In genomic region chr7:6256709-6257535, GRCh38 we compare ENCODE assay signal across 9 cellular contexts. TPM values are rescaled to one million over a fixed set of nuclear protein-coding genes. Genes with fewer than 3 reads are reported as not detected.
DNase-seq lines count a peak whose midpoint lies in the region; ATAC-seq, FAIRE-seq and TF ChIP-seq lines count a peak whose summit lies in the region.
"Had no signal": no experiment of that assay in that cellular context is flagged by ENCODE, and none has a peak within 500 bp of the region (broad histone marks: within the 10 kb centered on the region; RNA-seq: fewer than 3 reads in every experiment).

No MANE protein-coding gene starts in this region.

- no peaks in the 10 kb centered on the region for H3K9me3 Mint-ChIP-seq in T-helper 2 cell treated with Interferon-gamma antibody and Interleukin-4, amounts not matched to agents 5 μg/mL and 100 μg/mL, for 36 hours

- H3K36me3 ChIP-seq in subcutaneous abdominal adipose tissue (ENCODE audit: control insufficient read depth in 5 of 5, insufficient read depth in 5 of 5, low read length in 5 of 5): no peaks in the 10 kb centered on the region

- ATAC-seq in A549: peak in 1 of 2 experiments; percentile 40; a peak in 3 of 6 replicates
- peak; percentile 54 for ATAC-seq in GM18519 (IDR thresholded peaks at IDR 0.05; ENCODE audit: low FRiP score, unreplicated experiment)
- ATAC-seq in HG03066 (IDR thresholded peaks at IDR 0.05; ENCODE audit: low read depth, unreplicated experiment): peak; percentile 76
- peak; percentile 83 for ATAC-seq in Right ventricle myocardium superior (ENCODE audit: poor library complexity)

- peaks cover 7% of the 10 kb centered on the region for H3K4me1 Mint-ChIP-seq in T-helper 2 cell treated with Interferon-gamma antibody and Interleukin-4, amounts not matched to agents 5 μg/mL and 100 μg/mL, for 36 hours (ENCODE audit: low read depth)

- H3K4me1 ChIP-seq in A549: peaks cover 61% of the 10 kb centered on the region
- H3K4me1 ChIP-seq in subcutaneous abdominal adipose tissue (ENCODE audit: control insufficient read depth in 5 of 5, insufficient read depth in 5 of 5, low read length in 5 of 5): peaks cover 17 to 79% (median 70%) of the 10 kb centered on the region in 5 donors

- peaks cover 56% of the 10 kb centered on the region for H3K27me3 Mint-ChIP-seq in T-helper 2 cell treated with Interferon-gamma antibody and Interleukin-4, amounts not matched to agents 5 μg/mL and 100 μg/mL, for 36 hours (ENCODE audit: low read depth)

- no peak for TF ChIP-seq RAD21 in A549 (conservative IDR thresholded peaks at IDR 0.05 in 1 of 2, IDR thresholded peaks at IDR 0.05 in 1 of 2)

- no peaks in the 10 kb centered on the region for H3K36me3 Mint-ChIP-seq in T-helper 2 cell treated with Interferon-gamma antibody and Interleukin-4, amounts not matched to agents 5 μg/mL and 100 μg/mL, for 36 hours (ENCODE audit: low read depth)

- no peak for TF ChIP-seq EP300 in A549 (IDR thresholded peaks at IDR 0.05)

- no peak for TF ChIP-seq CTCF in A549 (IDR thresholded peaks at IDR 0.05)

- POLR2A ChIA-PET in A549 (lab: Yijun Ruan, JAX): no interaction called here

- H3K27me3 ChIP-seq in subcutaneous abdominal adipose tissue (ENCODE audit: control insufficient read depth in 5 of 5, insufficient read depth in 4 of 5, low read length in 5 of 5): no peaks in the 10 kb centered on the region

- intact Hi-C loops in Right ventricle myocardium superior (cut with DNase I): no loop called here

- no peak for TF ChIP-seq POLR2A in A549 (IDR thresholded peaks at IDR 0.05; ENCODE audit: low read length)

- 84% methylated on average over 9 of the region's 9 CpGs for WGBS in A549 (ENCODE audit: missing lambda C conversion rate)

- no peak overlapping the region for H3K27ac Mint-ChIP-seq in T-helper 2 cell treated with Interferon-gamma antibody and Interleukin-4, amounts not matched to agents 5 μg/mL and 100 μg/mL, for 36 hours

- CTCF ChIA-PET in A549 (lab: Yijun Ruan, JAX): interaction anchor here (1.2 to 2.2 kb wide), 3 partner anchors 10 to 66 kb away, joined by 5 to 10 read pairs (median 8); no protein-coding TSS in a partner anchor

- H3K4me3 ChIP-seq in A549 (no peak overlapping the region), subcutaneous abdominal adipose tissue (ENCODE audit: low read depth in 1 of 5, low read length in 5 of 5) (peak overlapping the region in 2 of 5 donors; percentile 8 to 39)

- peak overlapping the region; percentile 5; the same call in 1 of the 3 replicates for H3K4me2 ChIP-seq in A549

- no peak for FAIRE-seq in A549 (lab: Jason Lieb, UNC)
- FAIRE-seq: colon had no signal

- no peak for DNase-seq in A549 (ENCODE audit: low read depth in 1 of 2, low spot score in 1 of 2)
- DNase-seq in T-helper 2 cell treated with Interferon-gamma antibody and Interleukin-4, amounts not matched to agents 5 μg/mL and 100 μg/mL, for 36 hours (ENCODE audit: low spot score): peak; percentile 36
- peak; percentile 84 for DNase-seq in Right ventricle myocardium superior
- DNase-seq in hepatic stellate cell (ENCODE audit: low spot score): no peak
- DNase-seq in NCI-H526 (lab: John Stamatoyannopoulos, UW): no peak

- no peak overlapping the region for H3K4me3 Mint-ChIP-seq in T-helper 2 cell treated with Interferon-gamma antibody and Interleukin-4, amounts not matched to agents 5 μg/mL and 100 μg/mL, for 36 hours

- H3K27ac ChIP-seq in A549 (0 out of 6 replicates have a peak overlapping the region, but pooled peaks of 1 of the 2 experiments have one; percentile 11), subcutaneous abdominal adipose tissue (ENCODE audit: low read depth, low read length) (peak overlapping the region; percentile 66)

- peak overlapping the region in 4 of 5 donors; percentile 7 to 53 (median 26) for H3K9ac ChIP-seq in subcutaneous abdominal adipose tissue (ENCODE audit: low read length in 5 of 5)

- no peaks in the 10 kb centered on the region for H3K9me3 ChIP-seq in A549
- no peaks in the 10 kb centered on the region for H3K9me3 ChIP-seq in subcutaneous abdominal adipose tissue (ENCODE audit: control insufficient read depth in 5 of 5, low read length in 5 of 5)

TF ChIP-seq in A549, 52 proteins besides CTCF, POLR2A, EP300 and RAD21:
- TF ChIP-seq MYC (IDR thresholded peaks at IDR 0.05; ENCODE audit: borderline replicate concordance, low read length) (no peak), JUNB (IDR thresholded peaks at IDR 0.05) (no peak), JUN (IDR thresholded peaks at IDR 0.05) (no peak), MAFK (IDR thresholded peaks at IDR 0.05; ENCODE audit: partially characterized antibody) (no peak), HOXA7 (CRISPR knock-in tag; IDR thresholded peaks at IDR 0.05) (no peak)
- TF ChIP-seq, protein P1, sequence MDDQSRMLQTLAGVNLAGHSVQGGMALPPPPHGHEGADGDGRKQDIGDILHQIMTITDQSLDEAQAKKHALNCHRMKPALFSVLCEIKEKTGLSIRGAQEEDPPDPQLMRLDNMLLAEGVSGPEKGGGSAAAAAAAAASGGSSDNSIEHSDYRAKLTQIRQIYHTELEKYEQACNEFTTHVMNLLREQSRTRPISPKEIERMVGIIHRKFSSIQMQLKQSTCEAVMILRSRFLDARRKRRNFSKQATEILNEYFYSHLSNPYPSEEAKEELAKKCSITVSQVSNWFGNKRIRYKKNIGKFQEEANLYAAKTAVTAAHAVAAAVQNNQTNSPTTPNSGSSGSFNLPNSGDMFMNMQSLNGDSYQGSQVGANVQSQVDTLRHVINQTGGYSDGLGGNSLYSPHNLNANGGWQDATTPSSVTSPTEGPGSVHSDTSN (IDR thresholded peaks at IDR 0.05): no peak
TF ChIP-seq in A549: peak in this region for 0.

RNA-seq across cellular contexts. Expression of gene CYTH3, which starts 15.5 kb away (rescaled TPM):
- polyA plus RNA-seq in A549 (2011; rRNA removed): 15.5 and 18.6 TPM in 2 replicates
- 30.6 and 31.2 TPM in 2 replicates for polyA plus RNA-seq in A549 (2012; cell fraction: cytosol; rRNA removed)
- polyA plus RNA-seq in A549 (2012; cell fraction: nucleus; rRNA removed): 86.5 and 97.8 TPM in 2 replicates
- polyA plus RNA-seq in A549 (2017; fragmentation: RNase III; extraction: RNeasy Plus Mini Kit Qiagen cat#74134 plus additional on column Dnase treatment): 22.0 to 24.2 TPM (median 22.9 TPM) in 3 replicates
- polyA minus RNA-seq in A549 (2011; rRNA and poly(A)+ RNA removed): 12.8 and 15.3 TPM in 2 replicates
- 25.6 TPM for total RNA-seq in Right ventricle myocardium superior

Comparison
In these comparisons a context has a peak if more than half of its experiments do, and no peak if none do; other contexts are left out.
1. DNase-seq: peak in T-helper 2 cell treated with Interferon-gamma antibody and Interleukin-4, amounts not matched to agents 5 μg/mL and 100 μg/mL, for 36 hours (single experiment) and Right ventricle myocardium superior (single experiment); none in A549 (0 of 2), hepatic stellate cell (single experiment) and NCI-H526 (0 of 2).